In the genomic region with DNA sequence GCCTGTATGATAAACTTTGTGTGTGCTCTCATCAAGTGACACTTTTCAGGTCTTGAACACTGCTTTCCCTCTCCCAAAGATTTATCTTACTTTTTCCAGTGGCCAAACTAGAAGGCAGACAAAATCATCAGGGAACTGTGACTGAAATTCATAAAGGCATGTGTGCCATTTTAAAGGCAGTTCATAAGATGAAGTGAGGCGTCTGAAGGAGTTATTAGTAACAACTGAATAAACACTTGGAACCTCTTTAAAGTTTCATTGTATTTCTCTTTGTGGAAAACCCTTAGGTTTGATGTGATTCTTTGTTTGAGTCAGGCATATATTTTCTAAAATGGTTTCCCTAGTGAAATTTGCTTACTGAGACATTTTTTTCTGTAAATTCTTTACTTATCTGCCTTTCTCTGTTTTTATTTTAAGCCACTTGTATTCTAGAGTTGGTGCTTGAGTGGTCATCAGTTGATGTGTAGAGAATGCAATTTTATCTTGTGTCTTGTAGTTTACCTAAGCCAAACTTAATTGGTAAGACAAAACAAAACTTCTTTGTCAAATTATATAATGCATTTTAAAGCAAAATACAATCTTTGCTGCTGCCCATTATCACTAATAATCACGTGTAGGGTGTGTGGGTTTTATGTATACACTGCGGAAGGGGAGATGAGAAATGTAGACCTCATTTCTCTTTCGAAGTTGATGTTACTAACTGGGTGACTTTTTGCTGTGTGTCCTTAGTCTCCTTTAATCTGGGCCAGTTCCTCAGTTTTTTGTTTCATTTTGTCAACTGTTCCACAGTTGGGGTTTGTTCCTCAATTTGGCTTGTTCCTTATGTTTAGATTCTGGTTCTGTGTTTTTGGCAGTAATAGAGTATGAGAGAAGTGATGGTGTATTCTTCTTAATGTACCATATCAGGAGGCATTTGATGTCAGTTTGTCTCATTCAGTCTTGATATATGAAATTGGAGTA, we compare ENCODE assay signal across 16 cellular contexts. TPM values are rescaled to one million over a fixed set of nuclear protein-coding genes. Genes with fewer than 3 reads are reported as not detected.
A peak's percentile ranks its signal among the peaks of the same experiment; 100 is the strongest.
DNase-seq lines count a peak whose midpoint lies in the region; ATAC-seq and TF ChIP-seq lines count a peak whose summit lies in the region.
"Had no signal": no experiment of that assay in that cellular context is flagged by ENCODE, and none has a peak within 500 bp of the region (broad histone marks: within the 10 kb centered on the region; RNA-seq: fewer than 3 reads in every experiment).

No MANE protein-coding gene starts in this region.

- H3K9me2 ChIP-seq in GM23338 (ENCODE audit: insufficient read depth) = no peaks in the 10 kb centered on the region

- peak overlapping the region; percentile 69 for H3K27ac Mint-ChIP-seq in GM23338
- H3K27ac Mint-ChIP-seq: activated naive CD8-positive, alpha-beta T cell treated with anti-CD3 and anti-CD28 coated beads, Interleukin-2, amount 10 ng/mL, durations not matched to agents 7 days and 5 days; CD4-positive, alpha-beta T cell had no signal

- no peaks in the 10 kb centered on the region for H3F3A ChIP-seq in GM23338 (replicated peaks; ENCODE audit: low read depth)

- peaks cover 23 to 95% (median 29%) of the 10 kb centered on the region in 10 experiments for H3K4me1 ChIP-seq in BLaER1 treated with 17β-estradiol and CSF1 and Interleukin-3, amounts not matched to agents 10 nM and 100 nM
- peaks cover 48% of the 10 kb centered on the region for H3K4me1 ChIP-seq in GM23338 (ENCODE audit: insufficient read depth)
- H3K4me1 ChIP-seq in right lobe of liver = peaks cover 0 to 7% (median 2%) of the 10 kb centered on the region in 4 donors

- H3K9ac ChIP-seq in BLaER1 treated with 17β-estradiol and CSF1 and Interleukin-3, amounts not matched to agents 10 nM and 100 nM = no peak overlapping the region

- DNase-seq in GM23338 (ENCODE audit: low spot score) = no peak
- peak; percentile 56 for DNase-seq in OCI-M1 (lab: John Stamatoyannopoulos, UW)
- no peak for DNase-seq in right lobe of liver
- no peak for DNase-seq in A172 (ENCODE audit: low spot score)
- no peak for DNase-seq in brain microvascular endothelial cell
- DNase-seq: activated naive CD8-positive, alpha-beta T cell treated with anti-CD3 and anti-CD28 coated beads, Interleukin-2, amount 10 ng/mL, durations not matched to agents 7 days and 5 days; CD4-positive, alpha-beta T cell; HCEC 1CT; naive thymus-derived CD8-positive, alpha-beta T cell; NCI-H1092; Peyer's patch; stomach; T1000 had no signal

- no peaks in the 10 kb centered on the region for H3K27me3 ChIP-seq in BLaER1 treated with 17β-estradiol and CSF1 and Interleukin-3, amounts not matched to agents 10 nM and 100 nM
- H3K27me3 ChIP-seq in GM23338 (ENCODE audit: insufficient read depth) = no peaks in the 10 kb centered on the region
- no peaks in the 10 kb centered on the region for H3K27me3 ChIP-seq in right lobe of liver
- no peaks in the 10 kb centered on the region for H3K27me3 ChIP-seq in brain microvascular endothelial cell (replicated peaks)
- H3K27me3 ChIP-seq: Peyer's patch, stomach had no signal

- peak overlapping the region in 7 of 11 experiments; percentile 2 to 75 (median 37); a peak in 10 of 22 replicates for H3K4me2 ChIP-seq in BLaER1 treated with 17β-estradiol and CSF1 and Interleukin-3, amounts not matched to agents 10 nM and 100 nM
- no peak overlapping the region for H3K4me2 ChIP-seq in GM23338

- H3K4me3 Mint-ChIP-seq in GM23338 = no peak overlapping the region
- H3K4me3 Mint-ChIP-seq: activated naive CD8-positive, alpha-beta T cell treated with anti-CD3 and anti-CD28 coated beads, Interleukin-2, amount 10 ng/mL, durations not matched to agents 7 days and 5 days; CD4-positive, alpha-beta T cell; naive thymus-derived CD8-positive, alpha-beta T cell had no signal

- H3K27ac ChIP-seq in BLaER1 treated with 17β-estradiol and CSF1 and Interleukin-3, amounts not matched to agents 10 nM and 100 nM = 0 out of 22 replicates have a peak overlapping the region, but pooled peaks of 3 of the 11 experiments have one; percentile 13 to 18 (median 16)
- peak overlapping the region; percentile 32 for H3K27ac ChIP-seq in GM23338 (ENCODE audit: low read depth)
- H3K27ac ChIP-seq in right lobe of liver = no peak overlapping the region
- no peak overlapping the region for H3K27ac ChIP-seq in brain microvascular endothelial cell
- H3K27ac ChIP-seq: Peyer's patch, stomach had no signal

- peaks cover 97 to 100% (median 100%) of the 10 kb centered on the region in 11 experiments for H4K20me1 ChIP-seq in BLaER1 treated with 17β-estradiol and CSF1 and Interleukin-3, amounts not matched to agents 10 nM and 100 nM
- peaks cover 69% of the 10 kb centered on the region for H4K20me1 ChIP-seq in GM23338 (replicated peaks; ENCODE audit: insufficient read depth)

- no peak overlapping the region for H3K4me3 ChIP-seq in BLaER1 treated with 17β-estradiol and CSF1 and Interleukin-3, amounts not matched to agents 10 nM and 100 nM
- no peak overlapping the region for H3K4me3 ChIP-seq in GM23338
- no peak overlapping the region for H3K4me3 ChIP-seq in right lobe of liver
- H3K4me3 ChIP-seq in brain microvascular endothelial cell (ENCODE audit: low read depth, low read length) = no peak overlapping the region
- H3K4me3 ChIP-seq: Peyer's patch, stomach had no signal

- H3K27me3 Mint-ChIP-seq in GM23338 (ENCODE audit: insufficient read depth, low read depth, poor library complexity) = no peaks in the 10 kb centered on the region
- H3K27me3 Mint-ChIP-seq: CD4-positive, alpha-beta T cell had no signal

- peaks cover 100% of the 10 kb centered on the region for H3K79me2 ChIP-seq in GM23338 (replicated peaks; ENCODE audit: insufficient read depth)

- H3K36me3 Mint-ChIP-seq in GM23338 (ENCODE audit: low read depth) = no peaks in the 10 kb centered on the region

- peaks cover 8 to 70% (median 27%) of the 10 kb centered on the region in 11 experiments; a peak in 21 of 22 replicates for H3K36me3 ChIP-seq in BLaER1 treated with 17β-estradiol and CSF1 and Interleukin-3, amounts not matched to agents 10 nM and 100 nM
- H3K36me3 ChIP-seq in GM23338 (ENCODE audit: insufficient read depth) (no peaks in the 10 kb centered on the region), right lobe of liver (no peaks in the 10 kb centered on the region), brain microvascular endothelial cell (replicated peaks) (no peaks in the 10 kb centered on the region)
- H3K36me3 ChIP-seq: stomach had no signal

- H3K4me1 Mint-ChIP-seq in GM23338 = peaks cover 33% of the 10 kb centered on the region

- intact Hi-C loops in right lobe of liver (cut with DNase I) = no loop called here

- TF ChIP-seq CTCF in GM23338 (conservative IDR thresholded peaks at IDR 0.05; ENCODE audit: low read depth in 2 of 2) (no peak), right lobe of liver (IDR thresholded peaks at IDR 0.05) (no peak), brain microvascular endothelial cell (IDR thresholded peaks at IDR 0.05; ENCODE audit: low read depth, low read length, missing control alignments) (no peak)

- H3K9me3 ChIP-seq in BLaER1 treated with 17β-estradiol and CSF1 and Interleukin-3, amounts not matched to agents 10 nM and 100 nM (replicated peaks in 1 of 11) = no peaks in the 10 kb centered on the region
- no peaks in the 10 kb centered on the region for H3K9me3 ChIP-seq in right lobe of liver
- H3K9me3 ChIP-seq: Peyer's patch, stomach had no signal

- ATAC-seq in GM23338 (no peak), right lobe of liver (peak in 3 of 4 donors; percentile 35 to 62 (median 45)), GM19463 (IDR thresholded peaks at IDR 0.05; ENCODE audit: unreplicated experiment) (no peak), HG02571 (IDR thresholded peaks at IDR 0.05; ENCODE audit: unreplicated experiment) (no peak)
- ATAC-seq: naive thymus-derived CD8-positive, alpha-beta T cell had no signal

- 84% methylated on average over 4 of the region's 4 CpGs for WGBS in right lobe of liver (ENCODE audit: insufficient coverage, low coverage, low lambda C conversion rate, missing lambda C conversion rate)

- TF ChIP-seq POLR2A in right lobe of liver (IDR thresholded peaks at IDR 0.05) = no peak

- H2AFZ ChIP-seq in GM23338 = no peak overlapping the region

- in situ Hi-C loops in brain microvascular endothelial cell (cut with HindIII; ENCODE audit: low pct_ligation_motif_present, low sequenced_read_pairs) = no loop called here

- no peaks in the 10 kb centered on the region for H3K9me3 Mint-ChIP-seq in GM23338
- H3K9me3 Mint-ChIP-seq: activated naive CD8-positive, alpha-beta T cell treated with anti-CD3 and anti-CD28 coated beads, Interleukin-2, amount 10 ng/mL, durations not matched to agents 7 days and 5 days; CD4-positive, alpha-beta T cell; naive thymus-derived CD8-positive, alpha-beta T cell had no signal

TF ChIP-seq in GM23338, 12 proteins besides CTCF, POLR2A, EP300 and RAD21:
- TF ChIP-seq EZH2 (IDR thresholded peaks at IDR 0.05; ENCODE audit: low read depth, unreplicated experiment) = no peak

RNA-seq across cellular contexts. Expression of a gene that starts 56.8 kb away (rescaled TPM):
- total RNA-seq in GM23338 (2014; rRNA removed; shearing (Covaris generic)) = 205 and 212 TPM in 2 replicates
- 457 and 461 TPM in 2 replicates for polyA plus RNA-seq in GM23338 (2016; fragmentation: Nextera tagmentation; extraction: Ambion mirVana)
- total RNA-seq in right lobe of liver = 10 to 100 TPM; 12.0 to 29.3 (median 19.6) TPM
- total RNA-seq in A172 (2014; rRNA removed; shearing (Covaris generic)) = 31.1 and 41.3 TPM in 2 replicates

Comparison
In these comparisons a context has a peak if more than half of its experiments do, and no peak if none do; other contexts are left out.
1. ATAC-seq: peak in right lobe of liver (3 of 4); none in GM23338 (single experiment), GM19463 (single experiment) and HG02571 (single experiment).